ENCODE assay signal across 17 cellular contexts in genomic region chr6:37357288-37357687, GRCh38.
"Had no signal": no experiment of that assay in that cellular context is flagged by ENCODE, and none has a peak within 500 bp of the region (broad histone marks: within the 10 kb centered on the region; RNA-seq: fewer than 3 reads in every experiment).

No MANE protein-coding gene starts in this region.

- DNase-seq: activated CD4-positive, alpha-beta T cell treated with anti-CD3 and anti-CD28 coated beads, Interleukin-2, amount 10 ng/mL, durations not matched to agents 7 days and 5 days; activated CD4-positive, CD25-positive, alpha-beta regulatory T cell treated with anti-CD3 and anti-CD28 coated beads, Interleukin-2, amount 50 U/mL, for 72 hours; activated CD8-positive, alpha-beta T cell treated with anti-CD3 and anti-CD28 coated beads for 36 hours; activated gamma-delta T cell treated with Interleukin-2 at 50 U/mL for 16 hours; aorta; brain microvascular endothelial cell; central memory CD4-positive, alpha-beta T cell; effector memory CD4-positive, alpha-beta T cell; gastrocnemius medialis; heart left ventricle; ovary; stimulated activated CD4-positive, alpha-beta T cell treated with anti-CD3 and anti-CD28 coated beads, Interleukin-4, amount 100 ng/mL, for 4 hours; stimulated activated naive CD8-positive, alpha-beta T cell treated with anti-CD3 and anti-CD28 coated beads, Interleukin-15, Interleukin-2, amounts not matched to agents 100 U/mL and 50 U/mL, for 24 hours; T1000 had no signal

- H3K4me3 ChIP-seq: esophagus muscularis mucosa, gastrocnemius medialis, heart left ventricle, ovary, prostate gland, right atrium auricular region had no signal
